Comparison of ENCODE assay signal across 11 cellular contexts in the genomic region with DNA sequence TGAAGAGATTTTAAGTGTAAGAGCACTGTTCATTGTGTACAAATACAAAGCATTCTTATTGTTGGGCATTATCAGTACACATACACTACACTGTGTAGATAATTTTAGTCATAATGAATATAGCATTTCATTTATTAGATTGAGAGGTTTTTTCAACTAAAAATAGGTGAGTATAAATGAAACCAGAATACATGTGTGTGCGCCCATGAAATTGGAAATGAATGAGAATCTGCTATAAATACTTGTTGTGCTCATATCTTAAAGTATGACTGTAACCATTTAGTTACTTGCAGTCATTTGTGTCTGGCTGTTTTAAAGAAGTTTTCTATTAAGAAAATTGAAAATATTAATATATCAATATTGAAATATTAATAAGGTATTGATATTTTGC.
A peak's percentile ranks its signal among the peaks of the same experiment; 100 is the strongest.
DNase-seq lines count a peak whose midpoint lies in the region; ATAC-seq and TF ChIP-seq lines count a peak whose summit lies in the region.
"Had no signal": no experiment of that assay in that cellular context is flagged by ENCODE, and none has a peak within 500 bp of the region (broad histone marks: within the 10 kb centered on the region; RNA-seq: fewer than 3 reads in every experiment).

No MANE protein-coding gene starts in this region.

- H3K27me3 Mint-ChIP-seq in stimulated activated naive B cell treated with anti-CD40 and anti-IgM and Interleukin-4, amounts not matched to agents 10 μg/mL and 1 μg/mL and 100 μg/mL, for 72 hours = no peaks in the 10 kb centered on the region

- H3K27ac Mint-ChIP-seq in stimulated activated naive B cell treated with anti-CD40 and anti-IgM and Interleukin-4, amounts not matched to agents 10 μg/mL and 1 μg/mL and 100 μg/mL, for 72 hours = no peak overlapping the region
- H3K27ac Mint-ChIP-seq: T-helper 2 cell treated with Interferon-gamma antibody and Interleukin-4, amounts not matched to agents 5 μg/mL and 100 μg/mL, for 36 hours had no signal

- peaks cover 7 to 16% of the 10 kb centered on the region in 2 donors for H3K4me1 Mint-ChIP-seq in stimulated activated naive B cell treated with anti-CD40 and anti-IgM and Interleukin-4, amounts not matched to agents 10 μg/mL and 1 μg/mL and 100 μg/mL, for 72 hours

- H3K9me3 ChIP-seq in suprapubic skin = no peaks in the 10 kb centered on the region
- H3K9me3 ChIP-seq: gastrocnemius medialis had no signal

- no peak for TF ChIP-seq EP300 in suprapubic skin (IDR thresholded peaks at IDR 0.05)

- H3K4me3 Mint-ChIP-seq in stimulated activated naive B cell treated with anti-CD40 and anti-IgM and Interleukin-4, amounts not matched to agents 10 μg/mL and 1 μg/mL and 100 μg/mL, for 72 hours = peak overlapping the region; percentile 72 to 73
- H3K4me3 Mint-ChIP-seq: T-helper 2 cell treated with Interferon-gamma antibody and Interleukin-4, amounts not matched to agents 5 μg/mL and 100 μg/mL, for 36 hours had no signal

- no peak for TF ChIP-seq CTCF in suprapubic skin (IDR thresholded peaks at IDR 0.05)

- no peak for DNase-seq in stimulated activated naive B cell treated with anti-CD40 and anti-IgM and Interleukin-4, amounts not matched to agents 10 μg/mL and 1 μg/mL and 100 μg/mL, for 72 hours
- DNase-seq in suprapubic skin (ENCODE audit: low spot score in 2 of 2) (no peak), UCSD-AML1 (lab: John Stamatoyannopoulos, UW; ENCODE audit: unreplicated experiment) (no peak), HT-29 (ENCODE audit: low spot score) (no peak)
- DNase-seq: DMS153, gastrocnemius medialis, NCI-H1105 had no signal

- no peak overlapping the region for H3K4me3 ChIP-seq in suprapubic skin
- H3K4me3 ChIP-seq: gastrocnemius medialis had no signal

- no peaks in the 10 kb centered on the region for H3K9me3 Mint-ChIP-seq in stimulated activated naive B cell treated with anti-CD40 and anti-IgM and Interleukin-4, amounts not matched to agents 10 μg/mL and 1 μg/mL and 100 μg/mL, for 72 hours
- H3K9me3 Mint-ChIP-seq: T-helper 2 cell treated with Interferon-gamma antibody and Interleukin-4, amounts not matched to agents 5 μg/mL and 100 μg/mL, for 36 hours had no signal

- peaks cover 0 to 3% of the 10 kb centered on the region in 2 donors for H3K36me3 Mint-ChIP-seq in stimulated activated naive B cell treated with anti-CD40 and anti-IgM and Interleukin-4, amounts not matched to agents 10 μg/mL and 1 μg/mL and 100 μg/mL, for 72 hours

- no peaks in the 10 kb centered on the region for H3K4me1 ChIP-seq in suprapubic skin

- no peaks in the 10 kb centered on the region for H3K27me3 ChIP-seq in suprapubic skin
- H3K27me3 ChIP-seq: gastrocnemius medialis had no signal

- H3K27ac ChIP-seq in suprapubic skin = no peak overlapping the region
- H3K27ac ChIP-seq: gastrocnemius medialis had no signal

- no peak for TF ChIP-seq POLR2A in suprapubic skin (IDR thresholded peaks at IDR 0.05)

- peak; percentile 50 for ATAC-seq in GM19025 (IDR thresholded peaks at IDR 0.05; ENCODE audit: low read depth, unreplicated experiment)
- peak; percentile 60 for ATAC-seq in HG02588 (IDR thresholded peaks at IDR 0.05; ENCODE audit: unreplicated experiment)
- peak; percentile 73 for ATAC-seq in HG03432 (IDR thresholded peaks at IDR 0.05; ENCODE audit: unreplicated experiment)
- ATAC-seq in stimulated activated naive B cell treated with anti-CD40 and anti-IgM and Interleukin-4, amounts not matched to agents 10 μg/mL and 1 μg/mL and 100 μg/mL, for 72 hours (replicated peaks) = peak; percentile 31 to 71
- ATAC-seq: gastrocnemius medialis had no signal

- WGBS in suprapubic skin = 82% methylated on average over 1 of the region's 1 CpG

- no peaks in the 10 kb centered on the region for H3K36me3 ChIP-seq in suprapubic skin
- H3K36me3 ChIP-seq: gastrocnemius medialis had no signal
